Comparison of ENCODE assay signal across 8 cellular contexts in genomic region chr16:53704445-53704813, GRCh38. TPM values are rescaled to one million over a fixed set of nuclear protein-coding genes. Genes with fewer than 3 reads are reported as not detected.
DNase-seq lines count a peak whose midpoint lies in the region; ATAC-seq and TF ChIP-seq lines count a peak whose summit lies in the region.

No MANE protein-coding gene starts in this region.

- no peak overlapping the region for H3K27ac ChIP-seq in aorta (ENCODE audit: low read depth in 1 of 2, low read length in 2 of 2)

- peak overlapping the region; percentile 97 for H3K27ac Mint-ChIP-seq in stimulated activated naive CD8-positive, alpha-beta T cell treated with anti-CD3 and anti-CD28 coated beads, Interleukin-15, Interleukin-2, amounts not matched to agents 100 ng/mL and 50 ng/mL, for 24 hours
- H3K27ac Mint-ChIP-seq in MCF 10A (ENCODE audit: low read depth, unreplicated experiment): peak overlapping the region; percentile 96
- peak overlapping the region; percentile 89 for H3K27ac Mint-ChIP-seq in mesothelial cell of epicardium

- H3K27me3 Mint-ChIP-seq in stimulated activated naive CD8-positive, alpha-beta T cell treated with anti-CD3 and anti-CD28 coated beads, Interleukin-15, Interleukin-2, amounts not matched to agents 100 ng/mL and 50 ng/mL, for 24 hours: no peaks in the 10 kb centered on the region
- H3K27me3 Mint-ChIP-seq in MCF 10A (ENCODE audit: insufficient read depth, unreplicated experiment) (no peaks in the 10 kb centered on the region), mesothelial cell of epicardium (ENCODE audit: low read depth) (no peaks in the 10 kb centered on the region)

- intact Hi-C loops in MCF 10A (cut with micrococcal nuclease): loop anchor here (1.0 to 5.0 kb wide), 2 partner anchors 64 to 178 kb away; no protein-coding TSS in a partner anchor
- intact Hi-C loops in aorta (cut with DNase I): loop anchor here in 1 of 2 donors (5.0 kb wide), 1 partner anchor 197 kb away; no protein-coding TSS in a partner anchor

- peaks cover 16% of the 10 kb centered on the region for H3K36me3 Mint-ChIP-seq in stimulated activated naive CD8-positive, alpha-beta T cell treated with anti-CD3 and anti-CD28 coated beads, Interleukin-15, Interleukin-2, amounts not matched to agents 100 ng/mL and 50 ng/mL, for 24 hours (ENCODE audit: low read depth)
- H3K36me3 Mint-ChIP-seq in MCF 10A (ENCODE audit: insufficient read depth, unreplicated experiment): peaks cover 24% of the 10 kb centered on the region
- peaks cover 11% of the 10 kb centered on the region for H3K36me3 Mint-ChIP-seq in mesothelial cell of epicardium

- H3K9me3 Mint-ChIP-seq in stimulated activated naive CD8-positive, alpha-beta T cell treated with anti-CD3 and anti-CD28 coated beads, Interleukin-15, Interleukin-2, amounts not matched to agents 100 ng/mL and 50 ng/mL, for 24 hours: no peaks in the 10 kb centered on the region
- H3K9me3 Mint-ChIP-seq in MCF 10A (ENCODE audit: unreplicated experiment) (no peaks in the 10 kb centered on the region), mesothelial cell of epicardium (peaks cover 10% of the 10 kb centered on the region)

- peaks cover 0 to 5% of the 10 kb centered on the region in 2 donors for H3K4me1 ChIP-seq in aorta (ENCODE audit: control insufficient read depth in 1 of 2, insufficient read depth in 2 of 2, low read length in 2 of 2)

- no peaks in the 10 kb centered on the region for H3K9me3 ChIP-seq in aorta (ENCODE audit: control insufficient read depth, low read length)

- WGBS in aorta, 2 donors: 6 to 8% methylated on average over 6 of the region's 6 CpGs

- POLR2A ChIA-PET in MCF 10A (lab: Yijun Ruan, JAX): interaction anchor here (0.7 to 2.4 kb wide), 16 partner anchors 8 to 1226 kb away, joined by 3 to 19 read pairs (median 5); partner anchors contain the start of gene IRX5

- CTCF ChIA-PET in MCF 10A (lab: Yijun Ruan, JAX): interaction anchor here (1.2 kb wide), 2 partner anchors 11 to 39 kb away, joined by 4 to 7 read pairs; no protein-coding TSS in a partner anchor

- DNase-seq in stimulated activated naive CD8-positive, alpha-beta T cell treated with anti-CD3 and anti-CD28 coated beads, Interleukin-15, Interleukin-2, amounts not matched to agents 100 U/mL and 50 U/mL, for 24 hours: no peak
- DNase-seq in MCF 10A (ENCODE audit: unreplicated experiment) (no peak), mesothelial cell of epicardium (ENCODE audit: low spot score in 2 of 2, unreplicated experiment in 2 of 2) (no peak), aorta (no peak), NCI-H2029 (lab: John Stamatoyannopoulos, UW) (no peak), GM10266 (ENCODE audit: extremely low spot score) (no peak), NCI-H510A (lab: John Stamatoyannopoulos, UW) (no peak)

- peak overlapping the region; percentile 99 for H3K4me3 Mint-ChIP-seq in stimulated activated naive CD8-positive, alpha-beta T cell treated with anti-CD3 and anti-CD28 coated beads, Interleukin-15, Interleukin-2, amounts not matched to agents 100 ng/mL and 50 ng/mL, for 24 hours
- H3K4me3 Mint-ChIP-seq in MCF 10A (ENCODE audit: unreplicated experiment): peak overlapping the region; percentile 100
- peak overlapping the region; percentile 99 for H3K4me3 Mint-ChIP-seq in mesothelial cell of epicardium

- H3K27me3 ChIP-seq in aorta (ENCODE audit: control insufficient read depth in 1 of 2, insufficient read depth in 2 of 2, low read length in 1 of 2): no peaks in the 10 kb centered on the region

- no peaks in the 10 kb centered on the region for H3K36me3 ChIP-seq in aorta (ENCODE audit: control insufficient read depth in 1 of 2, insufficient read depth in 2 of 2, low read length in 1 of 2)

- H3K4me1 Mint-ChIP-seq in stimulated activated naive CD8-positive, alpha-beta T cell treated with anti-CD3 and anti-CD28 coated beads, Interleukin-15, Interleukin-2, amounts not matched to agents 100 ng/mL and 50 ng/mL, for 24 hours (ENCODE audit: low read depth): peaks cover 43% of the 10 kb centered on the region
- H3K4me1 Mint-ChIP-seq in MCF 10A (ENCODE audit: insufficient read depth, unreplicated experiment): peaks cover 9% of the 10 kb centered on the region
- H3K4me1 Mint-ChIP-seq in mesothelial cell of epicardium: peaks cover 18% of the 10 kb centered on the region

- TSS peak; percentile 51 for BruUV-seq in MCF 10A (replicated peaks; lab: Mats Ljungman, UMichigan)

- TF ChIP-seq CTCF in MCF 10A (IDR thresholded peaks at IDR 0.05; ENCODE audit: unreplicated experiment) (no peak), mesothelial cell of epicardium (IDR thresholded peaks at IDR 0.05; ENCODE audit: unreplicated experiment) (no peak), GM10266 (IDR thresholded peaks at IDR 0.05; ENCODE audit: control insufficient read depth, insufficient read depth, low read depth, missing control alignments) (no peak)

- peak overlapping the region; percentile 30 to 66 for H3K4me3 ChIP-seq in aorta (ENCODE audit: low read length in 2 of 2)

- no peak for ATAC-seq in stimulated activated naive CD8-positive, alpha-beta T cell treated with anti-CD3 and anti-CD28 coated beads, Interleukin-15, Interleukin-2, amounts not matched to agents 100 U/mL and 50 U/mL, for 24 hours
- ATAC-seq in aorta (ENCODE audit: low FRiP score): no peak

RNA-seq across cellular contexts. Expression of gene FTO, which starts 0.5 kb away (rescaled TPM):
- total RNA-seq in MCF 10A (2022) (55.0 and 67.7 TPM in 2 replicates), mesothelial cell of epicardium (94.0 to 103 TPM (median 97.6 TPM) in 3 replicates), aorta (10 to 100 TPM; 84.5 to 97.7 TPM)
- polyA plus RNA-seq in aorta: 10 to 100 TPM; 17.9 to 26.6 TPM

RNA-seq across cellular contexts. Expression of gene RPGRIP1L, which starts 0.8 kb away (rescaled TPM):
- 13.4 and 17.3 TPM in 2 replicates for total RNA-seq in MCF 10A (2022)
- 19.8 to 22.0 TPM (median 20.6 TPM) in 3 replicates for total RNA-seq in mesothelial cell of epicardium
- 1 to 10 TPM; 4.6 to 7.3 TPM for total RNA-seq in aorta
- 1 to 10 TPM; 1.4 to 2.2 TPM for polyA plus RNA-seq in aorta
